ENCODE assay signal across 8 cellular contexts in genomic region chr19:343941-344624, GRCh38. TPM values are rescaled to one million over a fixed set of nuclear protein-coding genes. Genes with fewer than 3 reads are reported as not detected.
DNase-seq lines count a peak whose midpoint lies in the region; ATAC-seq, FAIRE-seq and TF ChIP-seq lines count a peak whose summit lies in the region.

No MANE protein-coding gene starts in this region.

- peak overlapping the region; percentile 24 for H3K27ac Mint-ChIP-seq in activated B cell treated with CpG ODN at 0.5 μM for 24 hours
- peak overlapping the region; percentile 32 to 92 (median 86) for H3K27ac Mint-ChIP-seq in naive thymus-derived CD8-positive, alpha-beta T cell
- peak overlapping the region; percentile 78 for H3K27ac Mint-ChIP-seq in type B pancreatic cell

- H3K9me3 ChIP-seq in endothelial cell of umbilical vein (replicated peaks; ENCODE audit: control insufficient read depth, insufficient read depth, low read length) = no peaks in the 10 kb centered on the region

- no TSS peak for BruUV-seq in endothelial cell of umbilical vein (replicated peaks; lab: Mats Ljungman, UMichigan)

- H3K4me1 Mint-ChIP-seq in activated B cell treated with CpG ODN at 0.5 μM for 24 hours (peaks cover 51% of the 10 kb centered on the region), type B pancreatic cell (ENCODE audit: unreplicated experiment) (peaks cover 34% of the 10 kb centered on the region)
- peaks cover 30 to 59% (median 56%) of the 10 kb centered on the region in 4 donors for H3K4me1 Mint-ChIP-seq in naive thymus-derived CD8-positive, alpha-beta T cell

- no peaks in the 10 kb centered on the region for H3K36me3 ChIP-seq in endothelial cell of umbilical vein (ENCODE audit: control insufficient read depth in 2 of 2, extremely low read depth in 1 of 2, insufficient read depth in 2 of 2, low read length in 2 of 2)

- CTCF ChIA-PET in activated B cell treated with CpG ODN at 0.5 μM for 24 hours (lab: Charles Lee) (interaction anchor here (0.8 kb wide), 1 partner anchor 162 kb away, joined by 4 read pairs; no protein-coding TSS in a partner anchor), endothelial cell of umbilical vein (lab: Charles Lee) (interaction anchor here (1.1 to 1.8 kb wide), 2 partner anchors 31 to 162 kb away, joined by 3 to 8 read pairs; no protein-coding TSS in a partner anchor)

- peak overlapping the region; percentile 88 for H3K4me2 ChIP-seq in endothelial cell of umbilical vein (ENCODE audit: insufficient read depth, low read length)

- no peaks in the 10 kb centered on the region for H3K9me1 ChIP-seq in endothelial cell of umbilical vein (replicated peaks; ENCODE audit: control insufficient read depth, extremely low read depth, insufficient read depth, low read length)

- no peaks in the 10 kb centered on the region for H3K9me3 Mint-ChIP-seq in activated B cell treated with CpG ODN at 0.5 μM for 24 hours
- H3K9me3 Mint-ChIP-seq in naive thymus-derived CD8-positive, alpha-beta T cell = no peaks in the 10 kb centered on the region
- H3K9me3 Mint-ChIP-seq in type B pancreatic cell = peaks cover 3% of the 10 kb centered on the region

- H3K4me1 ChIP-seq in endothelial cell of umbilical vein (ENCODE audit: control insufficient read depth, extremely low read depth, insufficient read depth, low read length) = peaks cover 40% of the 10 kb centered on the region

- dilution Hi-C loops in endothelial cell of umbilical vein (cut with MboI; ENCODE audit: extremely low pct_ligation_motif_present, low sequenced_read_pairs) = no loop called here

- no peak overlapping the region for H2AFZ ChIP-seq in endothelial cell of umbilical vein (ENCODE audit: low read depth, low read length)

- intact Hi-C loops in activated B cell treated with CpG ODN at 0.5 μM for 24 hours (cut with micrococcal nuclease) = loop anchor here (10.0 kb wide), 1 partner anchor 161 kb away; the partner anchor contains the start of gene TPGS1
- intact Hi-C loops in endothelial cell of umbilical vein (cut with micrococcal nuclease) = loop anchor here (5.0 to 10.0 kb wide), 2 partner anchors 49 to 143 kb away; partner anchors contain the start of gene PLPP2

- no peak for TF ChIP-seq POLR2A in endothelial cell of umbilical vein (IDR thresholded peaks at IDR 0.05; ENCODE audit: low read depth, low read length)

- peak overlapping the region; percentile 63 for H3K27ac ChIP-seq in endothelial cell of umbilical vein (ENCODE audit: insufficient read depth, low read depth, low read length)

- H3K27me3 Mint-ChIP-seq in activated B cell treated with CpG ODN at 0.5 μM for 24 hours (no peaks in the 10 kb centered on the region), type B pancreatic cell (peaks cover 6% of the 10 kb centered on the region)
- peaks cover 0 to 6% (median 2%) of the 10 kb centered on the region in 5 donors for H3K27me3 Mint-ChIP-seq in naive thymus-derived CD8-positive, alpha-beta T cell

- no peak for FAIRE-seq in endothelial cell of umbilical vein (lab: Jason Lieb, UNC)

- ATAC-seq in GM19023 (IDR thresholded peaks at IDR 0.05; ENCODE audit: unreplicated experiment) = peak; percentile 46
- peak; percentile 14 for ATAC-seq in HG03196 (IDR thresholded peaks at IDR 0.05; ENCODE audit: unreplicated experiment)
- peak; percentile 54 for ATAC-seq in activated B cell treated with CpG ODN at 0.5 μM for 24 hours (ENCODE audit: low read depth)
- peak; percentile 47 to 56 for ATAC-seq in naive thymus-derived CD8-positive, alpha-beta T cell
- ATAC-seq in GM18858 (IDR thresholded peaks at IDR 0.05; ENCODE audit: unreplicated experiment) = no peak

- TF ChIP-seq CTCF in AG10803 (conservative IDR thresholded peaks at IDR 0.05; ENCODE audit: low read length) (no peak), activated B cell treated with CpG ODN at 0.5 μM for 24 hours (IDR thresholded peaks at IDR 0.05) (no peak), endothelial cell of umbilical vein (IDR thresholded peaks at IDR 0.05; ENCODE audit: extremely low read depth in 1 of 2, insufficient read depth in 1 of 2, low read depth in 1 of 2, low read length in 2 of 2) (no peak), type B pancreatic cell (conservative IDR thresholded peaks at IDR 0.05) (no peak)

- peak overlapping the region; percentile 85 for H3K4me3 Mint-ChIP-seq in activated B cell treated with CpG ODN at 0.5 μM for 24 hours
- H3K4me3 Mint-ChIP-seq in naive thymus-derived CD8-positive, alpha-beta T cell = peak overlapping the region; percentile 74 to 93 (median 86)
- peak overlapping the region; percentile 89 for H3K4me3 Mint-ChIP-seq in type B pancreatic cell

- peak overlapping the region; percentile 59 for H3K4me3 ChIP-seq in AG10803 (ENCODE audit: low read length)
- H3K4me3 ChIP-seq in endothelial cell of umbilical vein (replicated peaks in 1 of 3; ENCODE audit: insufficient read depth in 1 of 3, low read depth in 1 of 3, low read length in 3 of 3) = peak overlapping the region; percentile 73 to 89 (median 75)

- H4K20me1 ChIP-seq in endothelial cell of umbilical vein (replicated peaks; ENCODE audit: control insufficient read depth, extremely low read depth, insufficient read depth, low read length) = no peaks in the 10 kb centered on the region

- peak overlapping the region; percentile 84 for H3K9ac ChIP-seq in endothelial cell of umbilical vein (replicated peaks; ENCODE audit: extremely low read depth, insufficient read depth, low read length)

- H3K27me3 ChIP-seq in endothelial cell of umbilical vein (ENCODE audit: control insufficient read depth in 2 of 2, insufficient read depth in 2 of 2, low read length in 2 of 2) = no peaks in the 10 kb centered on the region

- POLR2A ChIA-PET in activated B cell treated with CpG ODN at 0.5 μM for 24 hours (lab: Charles Lee) = no interaction called here
- POLR2A ChIA-PET in endothelial cell of umbilical vein (lab: Charles Lee) = no interaction called here
- POLR2A ChIA-PET in naive thymus-derived CD8-positive, alpha-beta T cell (lab: Charles Lee) = no interaction called here

- DNase-seq in AG10803 (ENCODE audit: low read depth) = no peak
- no peak for DNase-seq in activated B cell treated with CpG ODN at 0.5 μM for 24 hours
- DNase-seq in endothelial cell of umbilical vein (ENCODE audit: low read depth, low spot score) = peak; percentile 27
- DNase-seq in naive thymus-derived CD8-positive, alpha-beta T cell = peak in 5 of 10 donors; percentile 25 to 67 (median 27)
- DNase-seq in type B pancreatic cell (ENCODE audit: extremely low spot score, unreplicated experiment) = no peak

- peaks cover 50% of the 10 kb centered on the region for H3K79me2 ChIP-seq in endothelial cell of umbilical vein (ENCODE audit: control insufficient read depth, insufficient read depth, low read length)

- H3K36me3 Mint-ChIP-seq in activated B cell treated with CpG ODN at 0.5 μM for 24 hours (ENCODE audit: low read depth) (peaks cover 17% of the 10 kb centered on the region), type B pancreatic cell (peaks cover 29% of the 10 kb centered on the region)
- peaks cover 1 to 10% (median 4%) of the 10 kb centered on the region in 3 donors for H3K36me3 Mint-ChIP-seq in naive thymus-derived CD8-positive, alpha-beta T cell

TF ChIP-seq in endothelial cell of umbilical vein, 7 proteins besides CTCF, POLR2A, EP300 and RAD21:
- TF ChIP-seq MYC (IDR thresholded peaks at IDR 0.05; ENCODE audit: low read depth, low read length) (no peak), EZH2 (IDR thresholded peaks at IDR 0.05; ENCODE audit: borderline replicate concordance, low read depth, low read length, severe bottlenecking) (no peak), JUN (IDR thresholded peaks at IDR 0.05; ENCODE audit: borderline replicate concordance, insufficient read depth, insufficient read length, low read depth) (no peak), FOS (IDR thresholded peaks at IDR 0.05; ENCODE audit: borderline replicate concordance, insufficient read depth, low read length) (no peak), POLR2AphosphoS5 (IDR thresholded peaks at IDR 0.05; ENCODE audit: insufficient read depth, low read depth, low read length) (no peak), MAX (IDR thresholded peaks at IDR 0.05; ENCODE audit: insufficient read depth, insufficient read length) (no peak), GATA2 (IDR thresholded peaks at IDR 0.05; ENCODE audit: insufficient read depth, insufficient read length, low read depth, low read length) (no peak)

RNA-seq across cellular contexts. Expression of gene MIER2, which starts 0.5 kb away (rescaled TPM):
- total RNA-seq in activated B cell treated with CpG ODN at 0.5 μM for 24 hours (14.6 and 15.0 TPM in 2 replicates), endothelial cell of umbilical vein (41.7 and 44.9 TPM in 2 replicates), type B pancreatic cell (ENCODE audit: low replicate concordance) (42.3 and 43.3 TPM in 2 replicates)
- polyA plus RNA-seq in endothelial cell of umbilical vein = 20.3 and 26.8 TPM in 2 replicates
- 17.4 and 20.3 TPM in 2 replicates for polyA plus RNA-seq in endothelial cell of umbilical vein (2011; cell fraction: cytosol; rRNA removed)
- polyA plus RNA-seq in endothelial cell of umbilical vein (2011; cell fraction: nucleus; rRNA removed) = 54.6 and 69.8 TPM in 2 replicates
- polyA plus RNA-seq in endothelial cell of umbilical vein (2012) = 44.8 and 55.7 TPM in 2 replicates
- polyA minus RNA-seq in endothelial cell of umbilical vein = 70.1 and 74.1 TPM in 2 replicates
- 7.3 TPM for polyA minus RNA-seq in endothelial cell of umbilical vein (2011; cell fraction: cytosol; rRNA and poly(A)+ RNA removed)
- polyA minus RNA-seq in endothelial cell of umbilical vein (2011; cell fraction: nucleus; rRNA and poly(A)+ RNA removed) = 35.1 and 41.4 TPM in 2 replicates
- total RNA-seq in naive thymus-derived CD8-positive, alpha-beta T cell = 10 to 100 TPM; 16.8 to 20.3 TPM
- polyA plus RNA-seq in naive thymus-derived CD8-positive, alpha-beta T cell = 1 to 10 TPM; 2.1 to 3.1 (median 2.4) TPM

RNA-seq across cellular contexts. Expression of gene PLPP2, which starts 52.9 kb away (rescaled TPM):
- 0.29 and 0.32 TPM in 2 replicates for total RNA-seq in activated B cell treated with CpG ODN at 0.5 μM for 24 hours
- 12.0 and 27.9 TPM in 2 replicates for total RNA-seq in endothelial cell of umbilical vein
- 34.3 and 36.3 TPM in 2 replicates for polyA plus RNA-seq in endothelial cell of umbilical vein
- polyA plus RNA-seq in endothelial cell of umbilical vein (2011; cell fraction: cytosol; rRNA removed) = 14.9 and 16.5 TPM in 2 replicates
- polyA plus RNA-seq in endothelial cell of umbilical vein (2011; cell fraction: nucleus; rRNA removed) = 14.2 and 15.9 TPM in 2 replicates
- 26.4 and 44.4 TPM in 2 replicates for polyA plus RNA-seq in endothelial cell of umbilical vein (2012)
- polyA minus RNA-seq in endothelial cell of umbilical vein = 21.9 and 26.1 TPM in 2 replicates
- polyA minus RNA-seq in endothelial cell of umbilical vein (2011; cell fraction: cytosol; rRNA and poly(A)+ RNA removed) = 40.7 TPM
- 2.3 and 5.0 TPM in 2 replicates for polyA minus RNA-seq in endothelial cell of umbilical vein (2011; cell fraction: nucleus; rRNA and poly(A)+ RNA removed)
- total RNA-seq in naive thymus-derived CD8-positive, alpha-beta T cell = not detected
- under 1 TPM in 1 of 3 donors, not detected in 2; 0.69 TPM for polyA plus RNA-seq in naive thymus-derived CD8-positive, alpha-beta T cell
- total RNA-seq in type B pancreatic cell (ENCODE audit: low replicate concordance) = 7.6 and 8.6 TPM in 2 replicates

Comparison
In these comparisons a context has a peak if more than half of its experiments do, and no peak if none do; other contexts are left out.
1. H3K27ac Mint-ChIP-seq: peak in every context shown above with its lines; median percentile 86 in naive thymus-derived CD8-positive, alpha-beta T cell; 78 in type B pancreatic cell; 24 in activated B cell treated with CpG ODN at 0.5 μM for 24 hours.